9 cellular contexts compared by ENCODE assay signal in genomic region chr2:28338046-28338753, GRCh38. TPM values are rescaled to one million over a fixed set of nuclear protein-coding genes. Genes with fewer than 3 reads are reported as not detected.
DNase-seq lines count a peak whose midpoint lies in the region; ATAC-seq, FAIRE-seq and TF ChIP-seq lines count a peak whose summit lies in the region.
"Had no signal": no experiment of that assay in that cellular context is flagged by ENCODE, and none has a peak within 500 bp of the region (broad histone marks: within the 10 kb centered on the region; RNA-seq: fewer than 3 reads in every experiment).

No MANE protein-coding gene starts in this region.

- FAIRE-seq in urothelium cell line (lab: Jason Lieb, UNC) = peak; percentile 13

- H3K9me3 ChIP-seq in esophagus (ENCODE audit: control insufficient read depth in 2 of 2, insufficient read depth in 1 of 2, low read depth in 1 of 2, low read length in 1 of 2) (no peaks in the 10 kb centered on the region), muscle layer of colon (ENCODE audit: low read length) (no peaks in the 10 kb centered on the region)
- H3K9me3 ChIP-seq: neutrophil had no signal

- H3K27ac ChIP-seq in esophagus (ENCODE audit: low read depth in 2 of 2, low read length in 1 of 2) = peak overlapping the region; percentile 28 to 80
- H3K27ac ChIP-seq in muscle layer of colon (ENCODE audit: low read depth, low read length) = peak overlapping the region; percentile 37
- H3K27ac ChIP-seq: neutrophil had no signal

- H3K9ac ChIP-seq in muscle layer of colon (ENCODE audit: low read length) = no peak overlapping the region

- no peak for ATAC-seq in HG03025 (IDR thresholded peaks at IDR 0.05; ENCODE audit: low FRiP score, unreplicated experiment)
- no peak for ATAC-seq in HG03039 (IDR thresholded peaks at IDR 0.05; ENCODE audit: unreplicated experiment)

- H3K36me3 ChIP-seq in esophagus (ENCODE audit: control insufficient read depth in 2 of 2, insufficient read depth in 2 of 2, low read length in 1 of 2) (no peaks in the 10 kb centered on the region), muscle layer of colon (ENCODE audit: insufficient read depth, low read length) (no peaks in the 10 kb centered on the region)
- H3K36me3 ChIP-seq: neutrophil had no signal

- peak; percentile 67 for DNase-seq in urothelium cell line (ENCODE audit: low spot score)
- no peak for DNase-seq in germinal center (ENCODE audit: low spot score)
- DNase-seq: activated naive CD8-positive, alpha-beta T cell treated with anti-CD3 and anti-CD28 coated beads for 36 hours had no signal

- H3K4me3 ChIP-seq in esophagus (ENCODE audit: low read depth in 1 of 2, low read length in 2 of 2) (no peak overlapping the region), muscle layer of colon (ENCODE audit: low read depth in 1 of 2, low read length in 2 of 2) (peak overlapping the region in 1 of 2 donors; percentile 5)

- H3K27me3 ChIP-seq in esophagus (ENCODE audit: control insufficient read depth in 1 of 2, insufficient read depth in 2 of 2, low read length in 2 of 2) (no peaks in the 10 kb centered on the region), muscle layer of colon (ENCODE audit: control insufficient read depth in 1 of 2, insufficient read depth in 2 of 2, low read length in 2 of 2) (no peaks in the 10 kb centered on the region)
- H3K27me3 ChIP-seq: neutrophil had no signal

- H3K4me1 ChIP-seq in esophagus (ENCODE audit: control insufficient read depth in 2 of 2, insufficient read depth in 2 of 2, low read length in 1 of 2) (peaks cover 3 to 22% of the 10 kb centered on the region in 2 donors), muscle layer of colon (ENCODE audit: insufficient read depth, low read length) (peaks cover 28% of the 10 kb centered on the region)

- WGBS in esophagus, 2 donors = 37 to 44% methylated on average over 13 of the region's 13 CpGs

TF ChIP-seq in PFSK-1, 5 proteins besides CTCF, POLR2A, EP300 and RAD21:
- no peak for TF ChIP-seq POLR2AphosphoS5 (IDR thresholded peaks at IDR 0.05; ENCODE audit: low read depth, low read length)
- peak; percentile 27 for TF ChIP-seq FOXP2 (optimal IDR thresholded peaks at IDR 0.05; ENCODE audit: borderline replicate concordance, extremely low read depth, extremely low read length, insufficient read depth)
- no peak for TF ChIP-seq TAF1 (IDR thresholded peaks at IDR 0.05; ENCODE audit: borderline replicate concordance, insufficient read depth, low read length)
- TF ChIP-seq SIN3A (IDR thresholded peaks at IDR 0.05; ENCODE audit: borderline replicate concordance, insufficient read depth, low read length) = no peak
- TF ChIP-seq, protein P1, sequence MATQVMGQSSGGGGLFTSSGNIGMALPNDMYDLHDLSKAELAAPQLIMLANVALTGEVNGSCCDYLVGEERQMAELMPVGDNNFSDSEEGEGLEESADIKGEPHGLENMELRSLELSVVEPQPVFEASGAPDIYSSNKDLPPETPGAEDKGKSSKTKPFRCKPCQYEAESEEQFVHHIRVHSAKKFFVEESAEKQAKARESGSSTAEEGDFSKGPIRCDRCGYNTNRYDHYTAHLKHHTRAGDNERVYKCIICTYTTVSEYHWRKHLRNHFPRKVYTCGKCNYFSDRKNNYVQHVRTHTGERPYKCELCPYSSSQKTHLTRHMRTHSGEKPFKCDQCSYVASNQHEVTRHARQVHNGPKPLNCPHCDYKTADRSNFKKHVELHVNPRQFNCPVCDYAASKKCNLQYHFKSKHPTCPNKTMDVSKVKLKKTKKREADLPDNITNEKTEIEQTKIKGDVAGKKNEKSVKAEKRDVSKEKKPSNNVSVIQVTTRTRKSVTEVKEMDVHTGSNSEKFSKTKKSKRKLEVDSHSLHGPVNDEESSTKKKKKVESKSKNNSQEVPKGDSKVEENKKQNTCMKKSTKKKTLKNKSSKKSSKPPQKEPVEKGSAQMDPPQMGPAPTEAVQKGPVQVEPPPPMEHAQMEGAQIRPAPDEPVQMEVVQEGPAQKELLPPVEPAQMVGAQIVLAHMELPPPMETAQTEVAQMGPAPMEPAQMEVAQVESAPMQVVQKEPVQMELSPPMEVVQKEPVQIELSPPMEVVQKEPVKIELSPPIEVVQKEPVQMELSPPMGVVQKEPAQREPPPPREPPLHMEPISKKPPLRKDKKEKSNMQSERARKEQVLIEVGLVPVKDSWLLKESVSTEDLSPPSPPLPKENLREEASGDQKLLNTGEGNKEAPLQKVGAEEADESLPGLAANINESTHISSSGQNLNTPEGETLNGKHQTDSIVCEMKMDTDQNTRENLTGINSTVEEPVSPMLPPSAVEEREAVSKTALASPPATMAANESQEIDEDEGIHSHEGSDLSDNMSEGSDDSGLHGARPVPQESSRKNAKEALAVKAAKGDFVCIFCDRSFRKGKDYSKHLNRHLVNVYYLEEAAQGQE (IDR thresholded peaks at IDR 0.05; ENCODE audit: insufficient read depth in 1 of 2, low read depth in 2 of 2, low read length in 2 of 2) = 0 out of 4 replicates have a peak, but pooled peaks of 1 of the 2 experiments have one; percentile 36

RNA-seq across cellular contexts. Expression of gene FOSL2, which starts 54.5 kb away (rescaled TPM):
- polyA plus RNA-seq in PFSK-1 (2012; ENCODE audit: insufficient read length, low read depth) = 20.8 TPM
- 10 to 100 TPM; 53.2 to 60.0 TPM for polyA plus RNA-seq in esophagus
